In genomic region chr12:98503593-98504367, GRCh38 we compare ENCODE assay signal across 1 cellular context.
A peak's percentile ranks its signal among the peaks of the same experiment; 100 is the strongest.
TF ChIP-seq lines count a peak whose summit lies in the region.

No MANE protein-coding gene starts in this region.

TF ChIP-seq in K562, 482 proteins besides CTCF, POLR2A, EP300 and RAD21 (continued from another document and continues in another):
- TF ChIP-seq CHD7 (IDR thresholded peaks at IDR 0.05; ENCODE audit: low read depth, low read length), result no peak
- no peak for TF ChIP-seq ZNF696 (CRISPR knock-in tag; conservative IDR thresholded peaks at IDR 0.05)
- peak; percentile 65 for TF ChIP-seq ATF7 (IDR thresholded peaks at IDR 0.05)
- TF ChIP-seq JUND (IDR thresholded peaks at IDR 0.05; ENCODE audit: borderline replicate concordance, low read depth, low read length), result peak; percentile 54
- no peak; the same call in 2 of the 3 replicates for TF ChIP-seq JUND (tag; IDR thresholded peaks at IDR 0.05; ENCODE audit: borderline replicate concordance, low read depth, low read length)
- no peak for TF ChIP-seq SLC30A9 (CRISPR knock-in tag; IDR thresholded peaks at IDR 0.05)
- peak; percentile 50 for TF ChIP-seq HNRNPLL (IDR thresholded peaks at IDR 0.05; ENCODE audit: low read depth, low read length, poor library complexity, severe bottlenecking)
- TF ChIP-seq ZNF609 (CRISPR knock-in tag; IDR thresholded peaks at IDR 0.05; ENCODE audit: borderline replicate concordance), result no peak
- TF ChIP-seq SAP30 (IDR thresholded peaks at IDR 0.05; ENCODE audit: borderline replicate concordance, insufficient read depth, low read depth, low read length, poor library complexity, severe bottlenecking), result no peak
- no peak for TF ChIP-seq ZNF551 (CRISPR knock-in tag; IDR thresholded peaks at IDR 0.05)
- TF ChIP-seq NR2C2 (CRISPR knock-in tag; IDR thresholded peaks at IDR 0.05), result peak; percentile 23; the same call in 1 of the 2 replicates
- peak; percentile 97 for TF ChIP-seq NR2C2 (tag; IDR thresholded peaks at IDR 0.05)
- TF ChIP-seq ESRRA (IDR thresholded peaks at IDR 0.05; ENCODE audit: borderline replicate concordance, low read depth), result peak; percentile 29
- TF ChIP-seq CHD2 (IDR thresholded peaks at IDR 0.05; ENCODE audit: low read depth, low read length), result peak; percentile 60; the same call in 1 of the 2 replicates
- no peak for TF ChIP-seq CREBBP (IDR thresholded peaks at IDR 0.05; ENCODE audit: low read depth, low read length)
- 0 out of 2 replicates have a peak, but pooled peaks have one; percentile 44 for TF ChIP-seq KAT8 (IDR thresholded peaks at IDR 0.05; ENCODE audit: low read depth)
- peak; percentile 87 for TF ChIP-seq CHD1 (IDR thresholded peaks at IDR 0.05; ENCODE audit: low read length)
- TF ChIP-seq ZBTB33 (CRISPR knock-in tag; IDR thresholded peaks at IDR 0.05), result peak; percentile 45
- peak; percentile 31; the same call in 1 of the 2 replicates for TF ChIP-seq MAFK (IDR thresholded peaks at IDR 0.05; ENCODE audit: low read length)
- no peak for TF ChIP-seq XRCC5 (IDR thresholded peaks at IDR 0.05; ENCODE audit: low read depth, low read length)
- TF ChIP-seq MCM3 (IDR thresholded peaks at IDR 0.05), result no peak
- TF ChIP-seq IRF2 (CRISPR knock-in tag; IDR thresholded peaks at IDR 0.05), result no peak
- TF ChIP-seq RREB1 (CRISPR knock-in tag; IDR thresholded peaks at IDR 0.05), result no peak
- peak; percentile 83 for TF ChIP-seq RBBP5 (IDR thresholded peaks at IDR 0.05; ENCODE audit: borderline replicate concordance, insufficient read depth, low read length, poor library complexity, severe bottlenecking)
- peak; percentile 50 for TF ChIP-seq POLR3G (IDR thresholded peaks at IDR 0.05; ENCODE audit: extremely low read depth, insufficient read length, insufficient replicate concordance)
- TF ChIP-seq KDM1A (IDR thresholded peaks at IDR 0.05), result peak in 1 of 2 experiments; percentile 35; a peak in 2 of 4 replicates
- 0 out of 2 replicates have a peak, but pooled peaks have one; percentile 15 for TF ChIP-seq THRAP3 (IDR thresholded peaks at IDR 0.05; ENCODE audit: borderline replicate concordance)
- peak; percentile 99 for TF ChIP-seq ADNP (tag; IDR thresholded peaks at IDR 0.05)
- peak; percentile 18; the same call in 1 of the 2 replicates for TF ChIP-seq HES1 (IDR thresholded peaks at IDR 0.05; ENCODE audit: low read depth)
